In the genomic region with DNA sequence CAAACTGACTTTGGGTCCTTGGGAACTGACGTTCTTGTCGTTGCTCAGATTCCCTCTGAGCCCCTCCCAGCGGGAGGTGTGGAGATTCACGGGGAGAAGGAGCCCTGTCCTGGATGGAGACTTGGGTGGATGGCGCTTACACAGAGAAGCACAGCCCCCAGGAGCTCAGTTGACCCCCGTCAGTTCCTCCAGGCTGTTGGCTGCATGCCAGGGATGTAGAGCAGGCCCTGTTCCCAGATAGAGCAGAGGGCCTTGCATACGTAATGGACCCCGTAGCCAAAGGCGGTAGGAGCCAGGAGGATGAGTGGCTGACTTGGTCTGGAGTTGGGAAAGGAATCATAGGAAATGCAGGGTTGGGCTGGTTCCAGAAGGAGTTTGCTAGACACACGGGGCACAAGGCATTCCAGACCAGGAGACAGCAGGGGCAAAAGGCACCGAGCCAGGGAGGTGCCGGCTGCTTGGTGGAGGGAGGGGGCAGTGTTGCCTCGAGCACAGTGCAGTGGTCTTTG, we compare ENCODE assay signal across 17 cellular contexts. TPM values are rescaled to one million over a fixed set of nuclear protein-coding genes. Genes with fewer than 3 reads are reported as not detected.
DNase-seq lines count a peak whose midpoint lies in the region; ATAC-seq and TF ChIP-seq lines count a peak whose summit lies in the region.
"Had no signal": no experiment of that assay in that cellular context is flagged by ENCODE, and none has a peak within 500 bp of the region (broad histone marks: within the 10 kb centered on the region; RNA-seq: fewer than 3 reads in every experiment).

No MANE protein-coding gene starts in this region.

- H3K9ac ChIP-seq in IMR-90 (ENCODE audit: low read depth, low read length) (no peak overlapping the region), endodermal cell (ENCODE audit: extremely low read depth, low read length, poor library complexity, severe bottlenecking) (no peak overlapping the region)

- H3K4me1 Mint-ChIP-seq in CD8-positive, alpha-beta T cell (ENCODE audit: low read depth), result peaks cover 31% of the 10 kb centered on the region
- H3K4me1 Mint-ChIP-seq in endodermal cell, result peaks cover 20% of the 10 kb centered on the region
- peaks cover 39% of the 10 kb centered on the region for H3K4me1 Mint-ChIP-seq in activated CD4-positive, alpha-beta memory T cell treated with anti-CD3 and anti-CD28 coated beads for 36 hours (ENCODE audit: low read depth)

- TF ChIP-seq POLR2A in IMR-90 (IDR thresholded peaks at IDR 0.05; ENCODE audit: low read depth, low read length), result no peak

- intact Hi-C loops in CD8-positive, alpha-beta T cell (cut with DNase I, micrococcal nuclease), result no loop called here
- intact Hi-C loops in IMR-90 (cut with micrococcal nuclease), result no loop called here
- intact Hi-C loops in activated CD4-positive, alpha-beta memory T cell treated with anti-CD3 and anti-CD28 coated beads for 36 hours (cut with micrococcal nuclease), result no loop called here

- in situ Hi-C loops in IMR-90 (cut with MboI; ENCODE audit: low sequenced_read_pairs), result no loop called here

- no peaks in the 10 kb centered on the region for H3K9me3 ChIP-seq in CD8-positive, alpha-beta T cell (ENCODE audit: low read length)
- H3K9me3 ChIP-seq in IMR-90 (ENCODE audit: control insufficient read depth, insufficient read depth, low read length) (no peaks in the 10 kb centered on the region), endodermal cell (ENCODE audit: control insufficient read depth, low read length) (no peaks in the 10 kb centered on the region)
- H3K9me3 ChIP-seq: neutrophil had no signal

- H3K79me1 ChIP-seq in IMR-90 (ENCODE audit: low read depth in 1 of 2, low read length in 2 of 2), result peaks cover 11 to 67% of the 10 kb centered on the region in 2 experiments

- peaks cover 31% of the 10 kb centered on the region for H3K4me1 ChIP-seq in CD8-positive, alpha-beta T cell (ENCODE audit: insufficient read depth, low read length)
- H3K4me1 ChIP-seq in IMR-90 (ENCODE audit: control insufficient read depth, insufficient read depth, low read length) (peaks cover 12% of the 10 kb centered on the region), endodermal cell (ENCODE audit: control insufficient read depth, insufficient read depth, low read length) (peaks cover 5% of the 10 kb centered on the region)

- no peak overlapping the region for H2BK20ac ChIP-seq in IMR-90 (ENCODE audit: low read depth, low read length)

- H3K4ac ChIP-seq in IMR-90 (ENCODE audit: low read depth, low read length), result no peak overlapping the region

- dilution Hi-C loops in IMR-90 (cut with HindIII; ENCODE audit: low sequenced_read_pairs, unreplicated experiment), result no loop called here

- no peak overlapping the region for H3K14ac ChIP-seq in IMR-90 (replicated peaks; ENCODE audit: low read depth, low read length)

- no peak for DNase-seq in CD8-positive, alpha-beta T cell
- DNase-seq in IMR-90 (no peak), endodermal cell (no peak)
- no peak for DNase-seq in activated CD4-positive, alpha-beta memory T cell treated with anti-CD3 and anti-CD28 coated beads for 36 hours
- DNase-seq: activated CD4-positive, alpha-beta T cell treated with anti-CD3 and anti-CD28 coated beads, Interleukin-2, amount 50 U/mL, for 4 hours; activated T-cell treated with anti-CD3 and anti-CD28 coated beads, Interleukin-2, amount 50 U/mL, for 72 hours; Calu3; dorsolateral prefrontal cortex; HFFc6; KG1; left colon; NCI-H2029; NCI-H524 treated with DMSO at 0.1 percent for 48 hours had no signal

- H3K4me2 ChIP-seq in IMR-90 (ENCODE audit: low read depth, low read length), result no peak overlapping the region

- peak overlapping the region; percentile 51 for H2AK9ac ChIP-seq in IMR-90 (replicated peaks; ENCODE audit: low read depth, low read length, poor library complexity)

- H3K23ac ChIP-seq in IMR-90 (ENCODE audit: low read depth, low read length), result no peak overlapping the region

- peaks cover 70% of the 10 kb centered on the region for H3K36me3 Mint-ChIP-seq in CD8-positive, alpha-beta T cell
- H3K36me3 Mint-ChIP-seq in endodermal cell (ENCODE audit: low read depth), result peaks cover 56% of the 10 kb centered on the region
- peaks cover 59% of the 10 kb centered on the region for H3K36me3 Mint-ChIP-seq in activated CD4-positive, alpha-beta memory T cell treated with anti-CD3 and anti-CD28 coated beads for 36 hours

- H2AK5ac ChIP-seq in IMR-90 (ENCODE audit: low read depth, low read length), result 0 out of 2 replicates have a peak overlapping the region, but pooled peaks have one; percentile 9

- no peak overlapping the region for H3K4me3 Mint-ChIP-seq in CD8-positive, alpha-beta T cell
- H3K4me3 Mint-ChIP-seq in endodermal cell, result no peak overlapping the region
- no peak overlapping the region for H3K4me3 Mint-ChIP-seq in activated CD4-positive, alpha-beta memory T cell treated with anti-CD3 and anti-CD28 coated beads for 36 hours

- CTCF ChIA-PET in CD8-positive, alpha-beta T cell (lab: Charles Lee), result no interaction called here
- CTCF ChIA-PET in IMR-90 (lab: Yijun Ruan, JAX), result no interaction called here
- CTCF ChIA-PET in activated CD4-positive, alpha-beta memory T cell treated with anti-CD3 and anti-CD28 coated beads for 36 hours (lab: Charles Lee), result interaction anchor here (1.2 to 1.5 kb wide), 2 partner anchors 11 to 13 kb away, joined by 3 to 5 read pairs; a partner anchor contains a TSS

- H4K8ac ChIP-seq in IMR-90 (ENCODE audit: low read depth in 2 of 2, low read length in 2 of 2), result no peak overlapping the region

- peaks cover 46% of the 10 kb centered on the region for H3K36me3 ChIP-seq in CD8-positive, alpha-beta T cell (ENCODE audit: insufficient read depth, low read length)
- H3K36me3 ChIP-seq in IMR-90 (ENCODE audit: control insufficient read depth, insufficient read depth, low read length), result peaks cover 48% of the 10 kb centered on the region
- peaks cover 61% of the 10 kb centered on the region for H3K36me3 ChIP-seq in endodermal cell (ENCODE audit: control insufficient read depth, insufficient read depth, low read length)

- no peaks in the 10 kb centered on the region for H3K27me3 Mint-ChIP-seq in CD8-positive, alpha-beta T cell (ENCODE audit: low read depth)
- no peaks in the 10 kb centered on the region for H3K27me3 Mint-ChIP-seq in endodermal cell (ENCODE audit: insufficient read depth)
- H3K27me3 Mint-ChIP-seq in activated CD4-positive, alpha-beta memory T cell treated with anti-CD3 and anti-CD28 coated beads for 36 hours, result no peaks in the 10 kb centered on the region

- no peak overlapping the region for H2BK15ac ChIP-seq in IMR-90 (ENCODE audit: low read depth, low read length)

- POLR2A ChIA-PET in CD8-positive, alpha-beta T cell (lab: Charles Lee), result no interaction called here
- POLR2A ChIA-PET in IMR-90 (lab: Charles Lee; ENCODE audit: unreplicated experiment), result no interaction called here
- POLR2A ChIA-PET in activated CD4-positive, alpha-beta memory T cell treated with anti-CD3 and anti-CD28 coated beads for 36 hours (lab: Charles Lee), result no interaction called here

- H4K20me1 ChIP-seq in IMR-90 (ENCODE audit: insufficient read depth, low read length), result peaks cover 36% of the 10 kb centered on the region

- no peak overlapping the region for H4K91ac ChIP-seq in IMR-90 (ENCODE audit: insufficient read depth, low read depth, low read length)

- no peak overlapping the region for H3K27ac ChIP-seq in CD8-positive, alpha-beta T cell (ENCODE audit: low read depth, low read length)
- H3K27ac ChIP-seq in IMR-90 (ENCODE audit: insufficient read depth, low read length) (no peak overlapping the region), endodermal cell (ENCODE audit: low read depth, low read length) (no peak overlapping the region)
- H3K27ac ChIP-seq: cardiac muscle cell, dorsolateral prefrontal cortex, neutrophil had no signal

- no TSS peak for BruUV-seq in IMR-90 (replicated peaks; lab: Mats Ljungman, UMichigan)

- no peak overlapping the region for H2BK120ac ChIP-seq in IMR-90 (ENCODE audit: low read depth, low read length)

- H3K56ac ChIP-seq in IMR-90 (ENCODE audit: extremely low read depth, insufficient read depth, low read length), result no peak overlapping the region

- H3K27ac Mint-ChIP-seq in CD8-positive, alpha-beta T cell, result peak overlapping the region; percentile 18
- peak overlapping the region; percentile 30 for H3K27ac Mint-ChIP-seq in endodermal cell
- H3K27ac Mint-ChIP-seq in activated CD4-positive, alpha-beta memory T cell treated with anti-CD3 and anti-CD28 coated beads for 36 hours, result no peak overlapping the region
- H3K27ac Mint-ChIP-seq: HFFc6 had no signal

- TF ChIP-seq CTCF in CD8-positive, alpha-beta T cell (IDR thresholded peaks at IDR 0.05), result no peak
- no peak for TF ChIP-seq CTCF in IMR-90 (conservative IDR thresholded peaks at IDR 0.05; ENCODE audit: low read depth, low read length)
- no peak for TF ChIP-seq CTCF in endodermal cell (conservative IDR thresholded peaks at IDR 0.05)

- peaks cover 13% of the 10 kb centered on the region; the same call in 1 of the 2 replicates for H3K9me1 ChIP-seq in IMR-90 (ENCODE audit: insufficient read depth, low read length)

- no peaks in the 10 kb centered on the region for H3K9me3 Mint-ChIP-seq in CD8-positive, alpha-beta T cell
- no peaks in the 10 kb centered on the region for H3K9me3 Mint-ChIP-seq in endodermal cell
- no peaks in the 10 kb centered on the region for H3K9me3 Mint-ChIP-seq in activated CD4-positive, alpha-beta memory T cell treated with anti-CD3 and anti-CD28 coated beads for 36 hours
- H3K9me3 Mint-ChIP-seq: activated T-cell treated with anti-CD3 and anti-CD28 coated beads, Interleukin-2, amount 50 U/mL, for 72 hours; HFFc6 had no signal

- H2AFZ ChIP-seq in IMR-90 (replicated peaks; ENCODE audit: low read length, poor library complexity), result peak overlapping the region; percentile 37

- no peak overlapping the region for H2BK5ac ChIP-seq in IMR-90 (ENCODE audit: low read depth, low read length, poor library complexity, severe bottlenecking)

- no peak overlapping the region for H3K18ac ChIP-seq in IMR-90 (ENCODE audit: low read depth, low read length)

- H3K4me3 ChIP-seq in CD8-positive, alpha-beta T cell (ENCODE audit: low read depth, low read length), result no peak overlapping the region
- H3K4me3 ChIP-seq in IMR-90 (ENCODE audit: insufficient read depth, low read depth, low read length) (no peak overlapping the region), endodermal cell (ENCODE audit: low read length) (no peak overlapping the region)
- H3K4me3 ChIP-seq: cardiac muscle cell had no signal

- ATAC-seq in CD8-positive, alpha-beta T cell, result no peak
- no peak for ATAC-seq in IMR-90 (ENCODE audit: low read depth)
- no peak for ATAC-seq in GM19452 (IDR thresholded peaks at IDR 0.05; ENCODE audit: unreplicated experiment)
- ATAC-seq in GM21528 (IDR thresholded peaks at IDR 0.05; ENCODE audit: low FRiP score, unreplicated experiment), result no peak
- ATAC-seq: activated T-cell treated with anti-CD3 and anti-CD28 coated beads, Interleukin-2, amount 50 U/mL, for 72 hours; left colon had no signal

- TF ChIP-seq RAD21 in IMR-90 (IDR thresholded peaks at IDR 0.05; ENCODE audit: low read length), result no peak

- 61% methylated on average over 7 of the region's 13 CpGs; no CpG with 5 or more reads in 1 of the 2 experiments for WGBS in IMR-90 (ENCODE audit: extremely low coverage in 2 of 2, insufficient read length in 1 of 2), 2 experiments
- WGBS in endodermal cell (ENCODE audit: insufficient coverage in 1 of 2, insufficient read length in 1 of 2), 2 experiments, result 90 to 94% methylated on average over 9 to 13 of the region's 13 CpGs

- H3K27me3 ChIP-seq in CD8-positive, alpha-beta T cell (ENCODE audit: insufficient read depth, low read length), result no peaks in the 10 kb centered on the region
- H3K27me3 ChIP-seq in IMR-90 (ENCODE audit: control insufficient read depth, insufficient read depth, low read length) (no peaks in the 10 kb centered on the region), endodermal cell (ENCODE audit: control insufficient read depth, insufficient read depth, low read length, poor library complexity, severe bottlenecking) (no peaks in the 10 kb centered on the region)
- H3K27me3 ChIP-seq: cardiac muscle cell, dorsolateral prefrontal cortex had no signal

- H4K5ac ChIP-seq in IMR-90 (ENCODE audit: low read depth, low read length), result no peak overlapping the region

RNA-seq across cellular contexts. Expression of a gene that starts 2.5 kb away (rescaled TPM):
- total RNA-seq in CD8-positive, alpha-beta T cell, result 100 to 1,000 TPM; 107 to 111 TPM
- total RNA-seq in IMR-90 (2012; rRNA removed), result 62.6 and 86.7 TPM in 2 replicates
- 95.8 and 102 TPM in 2 replicates for polyA plus RNA-seq in IMR-90 (2012; rRNA removed)
- 61.2 and 75.2 TPM in 2 replicates for polyA plus RNA-seq in IMR-90 (2012; cell fraction: cytosol; rRNA removed)
- polyA plus RNA-seq in IMR-90 (2012; cell fraction: nucleus; rRNA removed; ENCODE audit: low replicate concordance), result 216 and 222 TPM in 2 replicates
- total RNA-seq in endodermal cell, result 10 to 100 TPM; 82.7 to 85.4 TPM
- 58.6 TPM for polyA plus RNA-seq in endodermal cell (2013, experiment 1 of 2)
- polyA plus RNA-seq in endodermal cell (2013, experiment 2 of 2), result 51.4 TPM
- 100 to 1,000 TPM; 108 to 112 TPM for total RNA-seq in activated CD4-positive, alpha-beta memory T cell treated with anti-CD3 and anti-CD28 coated beads for 36 hours

RNA-seq across cellular contexts. Expression of a gene that starts 2.6 kb away (rescaled TPM):
- total RNA-seq in CD8-positive, alpha-beta T cell, result 10 to 100 TPM; 33.0 to 34.4 TPM
- total RNA-seq in IMR-90 (2012; rRNA removed) (14.5 and 17.2 TPM in 2 replicates), endodermal cell (10 to 100 TPM; 76.6 to 83.1 TPM)
- polyA plus RNA-seq in IMR-90 (2012; rRNA removed), result 34.9 and 37.3 TPM in 2 replicates
- 30.9 and 32.0 TPM in 2 replicates for polyA plus RNA-seq in IMR-90 (2012; cell fraction: cytosol; rRNA removed)
- 139 and 181 TPM in 2 replicates for polyA plus RNA-seq in IMR-90 (2012; cell fraction: nucleus; rRNA removed; ENCODE audit: low replicate concordance)
- polyA plus RNA-seq in endodermal cell (2013, experiment 1 of 2), result 62.8 TPM
- 58.4 TPM for polyA plus RNA-seq in endodermal cell (2013, experiment 2 of 2)
- 10 to 100 TPM; 66.9 to 74.9 TPM for total RNA-seq in activated CD4-positive, alpha-beta memory T cell treated with anti-CD3 and anti-CD28 coated beads for 36 hours

RNA-seq across cellular contexts. Expression of a gene that starts 13.0 kb away (rescaled TPM):
- 1 to 10 TPM; 6.7 TPM for total RNA-seq in CD8-positive, alpha-beta T cell
- 2.5 and 3.1 TPM in 2 replicates for total RNA-seq in IMR-90 (2012; rRNA removed)
- 6.5 and 7.6 TPM in 2 replicates for polyA plus RNA-seq in IMR-90 (2012; rRNA removed)
- polyA plus RNA-seq in IMR-90 (2012; cell fraction: cytosol; rRNA removed), result 3.2 and 3.7 TPM in 2 replicates
- polyA plus RNA-seq in IMR-90 (2012; cell fraction: nucleus; rRNA removed; ENCODE audit: low replicate concordance), result 42.0 and 62.6 TPM in 2 replicates
- total RNA-seq in endodermal cell, result 10 to 100 TPM; 18.0 to 18.7 TPM
- polyA plus RNA-seq in endodermal cell (2013, experiment 1 of 2), result 14.5 TPM
- polyA plus RNA-seq in endodermal cell (2013, experiment 2 of 2), result 13.5 TPM
- total RNA-seq in activated CD4-positive, alpha-beta memory T cell treated with anti-CD3 and anti-CD28 coated beads for 36 hours, result 10 to 100 TPM; 13.9 to 14.3 TPM

RNA-seq across cellular contexts. Expression of a gene that starts 26.7 kb away (rescaled TPM):
- 10 to 100 TPM; 11.4 to 12.7 TPM for total RNA-seq in CD8-positive, alpha-beta T cell
- total RNA-seq in IMR-90 (2012; rRNA removed), result 1.6 and 1.9 TPM in 2 replicates
- 9.4 and 11.0 TPM in 2 replicates for polyA plus RNA-seq in IMR-90 (2012; rRNA removed)
- 6.8 and 9.8 TPM in 2 replicates for polyA plus RNA-seq in IMR-90 (2012; cell fraction: cytosol; rRNA removed)
- polyA plus RNA-seq in IMR-90 (2012; cell fraction: nucleus; rRNA removed; ENCODE audit: low replicate concordance), result 46.1 and 80.7 TPM in 2 replicates
- total RNA-seq in endodermal cell, result 10 to 100 TPM; 30.8 to 34.7 TPM
- 22.6 TPM for polyA plus RNA-seq in endodermal cell (2013, experiment 1 of 2)
- 19.3 TPM for polyA plus RNA-seq in endodermal cell (2013, experiment 2 of 2)
- total RNA-seq in activated CD4-positive, alpha-beta memory T cell treated with anti-CD3 and anti-CD28 coated beads for 36 hours, result 10 to 100 TPM; 18.8 to 21.3 TPM

RNA-seq across cellular contexts. Expression of a gene that starts 39.5 kb away (rescaled TPM):
- under 1 TPM; 0.14 to 0.31 TPM for total RNA-seq in CD8-positive, alpha-beta T cell
- total RNA-seq in IMR-90 (2012; rRNA removed) (0.36 and 1.1 TPM in 2 replicates), endodermal cell (1 to 10 TPM in 1 of 2 donors, under 1 TPM in 1; 0.35 to 1.5 TPM)
- polyA plus RNA-seq in IMR-90 (2012; rRNA removed), result 1.5 and 1.9 TPM in 2 replicates
- polyA plus RNA-seq in IMR-90 (2012; cell fraction: cytosol; rRNA removed), result 0.47 and 1.0 TPM in 2 replicates
- polyA plus RNA-seq in IMR-90 (2012; cell fraction: nucleus; rRNA removed; ENCODE audit: low replicate concordance), result 9.8 and 17.9 TPM in 2 replicates
- polyA plus RNA-seq in endodermal cell (2013, experiment 1 of 2), result 0.57 TPM
- polyA plus RNA-seq in endodermal cell (2013, experiment 2 of 2), result 0.21 TPM
- total RNA-seq in activated CD4-positive, alpha-beta memory T cell treated with anti-CD3 and anti-CD28 coated beads for 36 hours, result 1 to 10 TPM; 1.4 to 2.4 TPM
